Comparison of ENCODE assay signal across 21 cellular contexts in genomic region chr2:176686328-176686727, GRCh38.
"Had no signal": no experiment of that assay in that cellular context is flagged by ENCODE, and none has a peak within 500 bp of the region (broad histone marks: within the 10 kb centered on the region; RNA-seq: fewer than 3 reads in every experiment).

No MANE protein-coding gene starts in this region.

- H3K36me3 ChIP-seq: SJSA1 had no signal

- H3K4me3 ChIP-seq: SJSA1, SK-N-MC had no signal

- H3K27ac ChIP-seq: SJSA1, SK-N-MC had no signal

- DNase-seq: IMR-90, Kasumi-1, KG1, MM.1S, NCI-H1092 treated with DMSO at 0.1 percent for 48 hours, NCI-H1436, NCI-H187, NCI-H2029, NCI-H2081 treated with DMSO at 0.1 percent for 48 hours, NCI-H2171, NCI-H226, NCI-H446, NCI-H510A, NCI-H524 treated with DMSO at 0.1 percent for 48 hours, NCI-H748 treated with DMSO at 0.1 percent for 48 hours, Right ventricle myocardium superior, RPMI8226, SIG-M5 had no signal

- H3K9me3 ChIP-seq: SJSA1 had no signal

- ATAC-seq: HepG2 had no signal

- H3K4me1 ChIP-seq: SJSA1 had no signal
